ENCODE assay signal across 7 cellular contexts in genomic region chr11:11155962-11156815, GRCh38.
DNase-seq lines count a peak whose midpoint lies in the region; ATAC-seq and TF ChIP-seq lines count a peak whose summit lies in the region.

No MANE protein-coding gene starts in this region.

- in situ Hi-C loops in brain microvascular endothelial cell (cut with HindIII; ENCODE audit: low pct_ligation_motif_present, low sequenced_read_pairs), result no loop called here

- H2AFZ ChIP-seq in osteoblast (ENCODE audit: low read length), result no peak overlapping the region

- ATAC-seq in T-cell (replicated peaks in 1 of 4), result peak; percentile 74 to 80 (median 78)
- no peak for ATAC-seq in GM18498 (IDR thresholded peaks at IDR 0.05; ENCODE audit: unreplicated experiment)
- no peak for ATAC-seq in HG03196 (IDR thresholded peaks at IDR 0.05; ENCODE audit: unreplicated experiment)

- H3K9me3 ChIP-seq in osteoblast (ENCODE audit: low read depth, low read length), result no peaks in the 10 kb centered on the region

- peaks cover 33 to 52% (median 45%) of the 10 kb centered on the region in 3 donors for H3K4me1 Mint-ChIP-seq in T-cell

- no peaks in the 10 kb centered on the region for H3K9me3 Mint-ChIP-seq in T-cell

- no peaks in the 10 kb centered on the region for H4K20me1 ChIP-seq in osteoblast (ENCODE audit: insufficient read depth, low read length)

- peaks cover 23% of the 10 kb centered on the region for H3K36me3 Mint-ChIP-seq in T-cell

- no peak overlapping the region for H3K27ac ChIP-seq in brain microvascular endothelial cell
- no peak overlapping the region for H3K27ac ChIP-seq in osteoblast (ENCODE audit: low read depth, low read length)

- H3K4me2 ChIP-seq in osteoblast (ENCODE audit: insufficient read depth, low read length), result no peak overlapping the region

- H3K4me3 ChIP-seq in brain microvascular endothelial cell (ENCODE audit: low read depth, low read length) (no peak overlapping the region), osteoblast (ENCODE audit: insufficient read depth, low read length) (no peak overlapping the region)

- DNase-seq in GM19238 (ENCODE audit: insufficient read length, low spot score), result peak; percentile 16
- peak in 33 of 34 experiments; percentile 21 to 64 (median 49) for DNase-seq in T-cell
- DNase-seq in brain microvascular endothelial cell, result no peak
- peak; percentile 36 for DNase-seq in osteoblast (ENCODE audit: insufficient read length, low spot score, missing footprints)
- no peak for DNase-seq in NCI-H128 (lab: John Stamatoyannopoulos, UW; ENCODE audit: unreplicated experiment)

- no peaks in the 10 kb centered on the region for H3K4me1 ChIP-seq in osteoblast (ENCODE audit: insufficient read depth, low read length)

- peak; percentile 74 for TF ChIP-seq CTCF in brain microvascular endothelial cell (IDR thresholded peaks at IDR 0.05; ENCODE audit: low read depth, low read length, missing control alignments)
- peak; percentile 48 for TF ChIP-seq CTCF in osteoblast (IDR thresholded peaks at IDR 0.05; ENCODE audit: extremely low read depth, low read depth, low read length)

- POLR2A ChIA-PET in T-cell (lab: Charles Lee), result interaction anchor here in 1 of 2 donors (0.5 to 0.6 kb wide), 2 partner anchors 352 to 662 kb away, joined by 3 to 5 read pairs; no protein-coding TSS in a partner anchor

- H3K36me3 ChIP-seq in brain microvascular endothelial cell (replicated peaks), result no peaks in the 10 kb centered on the region
- no peaks in the 10 kb centered on the region for H3K36me3 ChIP-seq in osteoblast (ENCODE audit: insufficient read depth, low read length)

- no peaks in the 10 kb centered on the region for H3K27me3 ChIP-seq in brain microvascular endothelial cell (replicated peaks)
- peaks cover 10% of the 10 kb centered on the region for H3K27me3 ChIP-seq in osteoblast (ENCODE audit: insufficient read depth, low read length)

- no peaks in the 10 kb centered on the region for H3K27me3 Mint-ChIP-seq in T-cell

- no peaks in the 10 kb centered on the region for H3K79me2 ChIP-seq in osteoblast (ENCODE audit: insufficient read depth, low read length)

- CTCF ChIA-PET in T-cell (lab: Charles Lee), result interaction anchor here (0.6 to 5.6 kb wide), 11 partner anchors 8 to 128 kb away, joined by 3 to 57 read pairs (median 5); no protein-coding TSS in a partner anchor

- peak overlapping the region; percentile 74 to 86 (median 78) for H3K4me3 Mint-ChIP-seq in T-cell

- peak overlapping the region; percentile 90 to 92 for H3K27ac Mint-ChIP-seq in T-cell

Comparison
In these comparisons a context has a peak if more than half of its experiments do, and no peak if none do; other contexts are left out.
1. DNase-seq: peak in GM19238 (single experiment), T-cell (33 of 34) and osteoblast (single experiment); none in brain microvascular endothelial cell (single experiment) and NCI-H128 (single experiment).
2. ATAC-seq: peak in T-cell (4 of 4); none in GM18498 (single experiment) and HG03196 (single experiment).